In genomic region chr2:74464406-74464805, GRCh38 we compare ENCODE assay signal across 7 cellular contexts. TPM values are rescaled to one million over a fixed set of nuclear protein-coding genes. Genes with fewer than 3 reads are reported as not detected.
DNase-seq lines count a peak whose midpoint lies in the region; ATAC-seq and TF ChIP-seq lines count a peak whose summit lies in the region.

No MANE protein-coding gene starts in this region.

- 4% methylated on average over 13 of the region's 13 CpGs for WGBS in right cardiac atrium
- WGBS in spleen, 5 donors, result 0 to 14% (median 6%) methylated on average over 5 to 13 of the region's 13 CpGs

- TF ChIP-seq CTCF in WERI-Rb-1 (IDR thresholded peaks at IDR 0.05; ENCODE audit: low read depth, low read length), result no peak
- TF ChIP-seq CTCF in spleen (IDR thresholded peaks at IDR 0.05 in 8 of 11, conservative IDR thresholded peaks at IDR 0.05 in 3 of 11), result no peak

- peak overlapping the region; percentile 73 for H3K27ac ChIP-seq in WERI-Rb-1
- no peak overlapping the region for H3K27ac ChIP-seq in right cardiac atrium (ENCODE audit: low read length)
- H3K27ac ChIP-seq in spleen, result peak overlapping the region in 7 of 8 donors; percentile 77 to 95 (median 92)

- in situ Hi-C loops in HAP-1 (cut with MboI; ENCODE audit: low sequenced_read_pairs), result no loop called here

- H3K4me1 ChIP-seq in HAP-1, result peaks cover 3% of the 10 kb centered on the region; the same call in 1 of the 2 replicates
- peaks cover 3% of the 10 kb centered on the region for H3K4me1 ChIP-seq in right cardiac atrium (ENCODE audit: control insufficient read depth, insufficient read depth, low read length)
- peaks cover 10 to 56% (median 32%) of the 10 kb centered on the region in 6 donors for H3K4me1 ChIP-seq in spleen

- H3K4me3 ChIP-seq in HAP-1 (peak overlapping the region; percentile 75), WERI-Rb-1 (ENCODE audit: low read depth, low read length) (peak overlapping the region; percentile 73), right cardiac atrium (ENCODE audit: low read length) (peak overlapping the region; percentile 81), spleen (peak overlapping the region; percentile 71 to 98 (median 92))

- DNase-seq in HAP-1 (ENCODE audit: low spot score in 2 of 2) (peak in 1 of 2 experiments; percentile 29), WERI-Rb-1 (no peak), right cardiac atrium (no peak), spleen (no peak), NCI-H2196 (lab: John Stamatoyannopoulos, UW; ENCODE audit: unreplicated experiment) (no peak), NCI-H1417 treated with DMSO at 0.1 percent for 48 hours (lab: John Stamatoyannopoulos, UW) (no peak), COR-L47 (lab: John Stamatoyannopoulos, UW) (no peak)

- H3K36me3 ChIP-seq in HAP-1 (replicated peaks) (peaks cover 25% of the 10 kb centered on the region), WERI-Rb-1 (peaks cover 32% of the 10 kb centered on the region), spleen (peaks cover 0 to 35% (median 20%) of the 10 kb centered on the region in 6 donors)

- H3K27me3 ChIP-seq in HAP-1 (ENCODE audit: low read depth) (no peaks in the 10 kb centered on the region), WERI-Rb-1 (ENCODE audit: insufficient read depth, low read depth, severe bottlenecking) (no peaks in the 10 kb centered on the region), right cardiac atrium (ENCODE audit: control insufficient read depth, insufficient read depth) (no peaks in the 10 kb centered on the region), spleen (replicated peaks in 1 of 7) (no peaks in the 10 kb centered on the region)

- TF ChIP-seq POLR2A in spleen (IDR thresholded peaks at IDR 0.05), result no peak

- intact Hi-C loops in right cardiac atrium (cut with DNase I), result no loop called here
- intact Hi-C loops in spleen (cut with DNase I; ENCODE audit: low total_unique reads), result no loop called here

- H3K9me3 ChIP-seq in HAP-1 (no peaks in the 10 kb centered on the region), WERI-Rb-1 (ENCODE audit: severe bottlenecking) (no peaks in the 10 kb centered on the region), right cardiac atrium (ENCODE audit: control insufficient read depth, low read length) (no peaks in the 10 kb centered on the region), spleen (no peaks in the 10 kb centered on the region)

- ATAC-seq in right cardiac atrium, result peak; percentile 6 to 7

RNA-seq across cellular contexts. Expression of gene MOGS, which starts 0.8 kb away (rescaled TPM):
- total RNA-seq in right cardiac atrium (10 to 100 TPM; 23.4 to 25.1 (median 24.5) TPM), spleen (10 to 100 TPM; 49.2 to 61.6 (median 56.7) TPM)
- polyA plus RNA-seq in right cardiac atrium (19.9 TPM), spleen (10 to 100 TPM; 24.6 to 35.5 (median 31.0) TPM)

RNA-seq across cellular contexts. Expression of gene WBP1, which starts 6.2 kb away (rescaled TPM):
- total RNA-seq in right cardiac atrium, result 10 to 100 TPM; 48.9 to 60.0 (median 56.7) TPM
- polyA plus RNA-seq in right cardiac atrium, result 63.1 TPM
- total RNA-seq in spleen, result 10 to 100 TPM; 39.5 to 80.7 (median 58.5) TPM
- 10 to 100 TPM; 64.7 to 84.2 (median 78.8) TPM for polyA plus RNA-seq in spleen

RNA-seq across cellular contexts. Expression of gene MRPL53, which starts 8.1 kb away (rescaled TPM):
- total RNA-seq in right cardiac atrium (100 to 1,000 TPM; 116 to 157 (median 131) TPM), spleen (10 to 100 TPM; 13.0 to 74.3 (median 61.7) TPM)
- polyA plus RNA-seq in right cardiac atrium (107 TPM), spleen (10 to 100 TPM; 69.4 to 86.7 (median 78.6) TPM)

RNA-seq across cellular contexts. Expression of gene INO80B, which starts 9.5 kb away (rescaled TPM):
- 10 to 100 TPM; 19.2 to 22.9 (median 20.7) TPM for total RNA-seq in right cardiac atrium
- 16.8 TPM for polyA plus RNA-seq in right cardiac atrium
- total RNA-seq in spleen, result 10 to 100 TPM in 6 of 7 donors, 1 to 10 TPM in 1; 9.0 to 42.9 (median 28.6) TPM
- 10 to 100 TPM; 36.7 to 50.3 (median 43.7) TPM for polyA plus RNA-seq in spleen

RNA-seq across cellular contexts. Expression of gene CCDC142, which starts 18.4 kb away (rescaled TPM):
- total RNA-seq in right cardiac atrium, result 10 to 100 TPM in 2 of 4 donors, 1 to 10 TPM in 2; 7.5 to 11.1 (median 9.4) TPM
- 5.5 TPM for polyA plus RNA-seq in right cardiac atrium
- total RNA-seq in spleen, result 10 to 100 TPM; 22.2 to 59.4 (median 31.6) TPM
- polyA plus RNA-seq in spleen, result 1 to 10 TPM; 2.8 to 9.3 (median 3.4) TPM
